In the genomic region with DNA sequence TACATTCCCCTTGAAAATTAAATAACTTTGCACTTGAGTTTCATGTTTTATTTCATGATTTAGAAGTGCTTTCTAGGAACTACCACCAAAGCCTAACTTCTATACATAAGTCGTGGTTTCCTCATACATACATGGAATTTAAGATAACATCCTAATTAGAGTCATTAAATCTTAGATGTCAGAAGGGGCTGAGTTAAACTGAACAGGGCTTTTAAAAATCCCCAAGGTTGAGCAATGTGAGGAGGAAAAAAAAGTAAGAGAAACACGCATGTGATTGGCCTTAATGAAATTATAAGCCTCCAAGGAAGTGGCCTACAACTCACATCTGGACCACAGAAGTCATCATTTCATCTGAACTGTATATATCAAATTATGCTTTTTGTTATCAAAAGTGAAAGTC, we compare ENCODE assay signal across 1 cellular context.
TF ChIP-seq lines count a peak whose summit lies in the region.

No MANE protein-coding gene starts in this region.

TF ChIP-seq in HEK293, 187 proteins besides CTCF, POLR2A, EP300 and RAD21 (continued from another document):
- TF ChIP-seq, protein P1, sequence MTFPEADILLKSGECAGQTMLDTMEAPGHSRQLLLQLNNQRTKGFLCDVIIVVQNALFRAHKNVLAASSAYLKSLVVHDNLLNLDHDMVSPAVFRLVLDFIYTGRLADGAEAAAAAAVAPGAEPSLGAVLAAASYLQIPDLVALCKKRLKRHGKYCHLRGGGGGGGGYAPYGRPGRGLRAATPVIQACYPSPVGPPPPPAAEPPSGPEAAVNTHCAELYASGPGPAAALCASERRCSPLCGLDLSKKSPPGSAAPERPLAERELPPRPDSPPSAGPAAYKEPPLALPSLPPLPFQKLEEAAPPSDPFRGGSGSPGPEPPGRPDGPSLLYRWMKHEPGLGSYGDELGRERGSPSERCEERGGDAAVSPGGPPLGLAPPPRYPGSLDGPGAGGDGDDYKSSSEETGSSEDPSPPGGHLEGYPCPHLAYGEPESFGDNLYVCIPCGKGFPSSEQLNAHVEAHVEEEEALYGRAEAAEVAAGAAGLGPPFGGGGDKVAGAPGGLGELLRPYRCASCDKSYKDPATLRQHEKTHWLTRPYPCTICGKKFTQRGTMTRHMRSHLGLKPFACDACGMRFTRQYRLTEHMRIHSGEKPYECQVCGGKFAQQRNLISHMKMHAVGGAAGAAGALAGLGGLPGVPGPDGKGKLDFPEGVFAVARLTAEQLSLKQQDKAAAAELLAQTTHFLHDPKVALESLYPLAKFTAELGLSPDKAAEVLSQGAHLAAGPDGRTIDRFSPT (tag by site-specific recombination; IDR thresholded peaks at IDR 0.05): no peak
- TF ChIP-seq MYNN (tag by site-specific recombination; IDR thresholded peaks at IDR 0.05; ENCODE audit: borderline replicate concordance): no peak
- TF ChIP-seq, protein P2, sequence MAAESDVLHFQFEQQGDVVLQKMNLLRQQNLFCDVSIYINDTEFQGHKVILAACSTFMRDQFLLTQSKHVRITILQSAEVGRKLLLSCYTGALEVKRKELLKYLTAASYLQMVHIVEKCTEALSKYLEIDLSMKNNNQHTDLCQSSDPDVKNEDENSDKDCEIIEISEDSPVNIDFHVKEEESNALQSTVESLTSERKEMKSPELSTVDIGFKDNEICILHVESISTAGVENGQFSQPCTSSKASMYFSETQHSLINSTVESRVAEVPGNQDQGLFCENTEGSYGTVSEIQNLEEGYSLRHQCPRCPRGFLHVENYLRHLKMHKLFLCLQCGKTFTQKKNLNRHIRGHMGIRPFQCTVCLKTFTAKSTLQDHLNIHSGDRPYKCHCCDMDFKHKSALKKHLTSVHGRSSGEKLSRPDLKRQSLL (tag by site-specific recombination; IDR thresholded peaks at IDR 0.05): no peak
- no peak for TF ChIP-seq REST (tag by site-specific recombination; IDR thresholded peaks at IDR 0.05)
- peak; percentile 37; the same call in 1 of the 2 replicates for TF ChIP-seq BCL6B (tag by site-specific recombination; IDR thresholded peaks at IDR 0.05)
- no peak for TF ChIP-seq ZNF24 (tag by site-specific recombination; IDR thresholded peaks at IDR 0.05)
- TF ChIP-seq ZXDB (tag by site-specific recombination; IDR thresholded peaks at IDR 0.05): no peak
- no peak for TF ChIP-seq BCL11A (tag by site-specific recombination; IDR thresholded peaks at IDR 0.05; ENCODE audit: low read depth)
TF ChIP-seq in HEK293: peak in this region for 1.
